Comparison of ENCODE assay signal across 25 cellular contexts in genomic region chr1:55993608-55994251, GRCh38.
"Had no signal": no experiment of that assay in that cellular context is flagged by ENCODE, and none has a peak within 500 bp of the region (broad histone marks: within the 10 kb centered on the region; RNA-seq: fewer than 3 reads in every experiment).

No MANE protein-coding gene starts in this region.

- DNase-seq: activated CD4-positive, alpha-beta memory T cell treated with anti-CD3 and anti-CD28 coated beads for 36 hours; activated CD4-positive, alpha-beta T cell treated with anti-CD3 and anti-CD28 coated beads for 4 hours; activated CD4-positive, CD25-positive, alpha-beta regulatory T cell; activated effector memory CD4-positive, alpha-beta T cell treated with anti-CD3 and anti-CD28 coated beads, Interleukin-2, amount 50 U/mL, for 16 hours; activated naive CD4-positive, alpha-beta T cell treated with anti-CD3 and anti-CD28 coated beads, Interleukin-2, amount 50 U/mL, for 16 hours; activated naive CD8-positive, alpha-beta T cell treated with anti-CD3 and anti-CD28 coated beads, Interleukin-2, amount 50 U/mL, for 24 hours; anterior cingulate cortex; central memory CD4-positive, alpha-beta T cell; colonic mucosa; dorsolateral prefrontal cortex; effector memory CD8-positive, alpha-beta T cell; heart right ventricle; left colon; nephron progenitor cell; nucleus accumbens; posterior cingulate gyrus; right lobe of liver; small intestine; stimulated activated CD4-positive, alpha-beta T cell treated with anti-CD3 and anti-CD28 coated beads, Interleukin-15, amount 100 ng/mL, for 24 hours; stomach; T-helper 17 cell had no signal

- H3K9me3 ChIP-seq: colonic mucosa, right lobe of liver, suprapubic skin had no signal

- H3K36me3 ChIP-seq: colonic mucosa, heart right ventricle, right lobe of liver, stomach, suprapubic skin, tibial nerve had no signal

- H3K27me3 ChIP-seq: colonic mucosa, dorsolateral prefrontal cortex, heart right ventricle, right lobe of liver, stomach, suprapubic skin, tibial nerve had no signal

- H3K4me3 ChIP-seq: colonic mucosa, dorsolateral prefrontal cortex, heart right ventricle, right lobe of liver, stomach, suprapubic skin, tibial nerve had no signal

- H3K4me1 ChIP-seq: colonic mucosa, heart right ventricle, right lobe of liver had no signal

- ATAC-seq: activated naive CD8-positive, alpha-beta T cell treated with anti-CD3 and anti-CD28 coated beads, Interleukin-2, amount 50 U/mL, for 24 hours; effector memory CD8-positive, alpha-beta T cell; esophagus mucosa; heart right ventricle; left colon; right lobe of liver; stimulated activated memory B cell treated with anti-CD40 and anti-IgM and Interleukin-4, amounts not matched to agents 10 μg/mL and 1 μg/mL and 100 μg/mL, for 72 hours; T-helper 17 cell had no signal
